In genomic region chr16:85227262-85227923, GRCh38 we compare ENCODE assay signal across 9 cellular contexts.
A peak's percentile ranks its signal among the peaks of the same experiment; 100 is the strongest.
DNase-seq lines count a peak whose midpoint lies in the region; ATAC-seq and TF ChIP-seq lines count a peak whose summit lies in the region.
"Had no signal": no experiment of that assay in that cellular context is flagged by ENCODE, and none has a peak within 500 bp of the region (broad histone marks: within the 10 kb centered on the region; RNA-seq: fewer than 3 reads in every experiment).

No MANE protein-coding gene starts in this region.

- ATAC-seq in GM21367 (IDR thresholded peaks at IDR 0.05; ENCODE audit: unreplicated experiment), result peak; percentile 72
- ATAC-seq in HG03432 (IDR thresholded peaks at IDR 0.05; ENCODE audit: unreplicated experiment), result peak; percentile 83
- no peak for ATAC-seq in activated T-helper 17 cell treated with anti-CD3 and anti-CD28 coated beads, Interleukin-2, amount 50 U/mL, for 72 hours (replicated peaks)

- H3K9me3 Mint-ChIP-seq in brain, result peaks cover 0 to 10% (median 7%) of the 10 kb centered on the region in 5 experiments
- peaks cover 3% of the 10 kb centered on the region for H3K9me3 Mint-ChIP-seq in activated T-helper 17 cell treated with anti-CD3 and anti-CD28 coated beads, Interleukin-2, amount 50 U/mL, for 72 hours
- H3K9me3 Mint-ChIP-seq: stimulated activated naive CD8-positive, alpha-beta T cell treated with anti-CD3 and anti-CD28 coated beads, Interleukin-15, Interleukin-2, amounts not matched to agents 100 ng/mL and 50 ng/mL, for 24 hours had no signal

- peak overlapping the region in 4 of 5 experiments; percentile 64 to 92 (median 84) for H3K27ac Mint-ChIP-seq in brain
- no peak overlapping the region for H3K27ac Mint-ChIP-seq in activated T-helper 17 cell treated with anti-CD3 and anti-CD28 coated beads, Interleukin-2, amount 50 U/mL, for 72 hours
- H3K27ac Mint-ChIP-seq: stimulated activated naive CD8-positive, alpha-beta T cell treated with anti-CD3 and anti-CD28 coated beads, Interleukin-15, Interleukin-2, amounts not matched to agents 100 ng/mL and 50 ng/mL, for 24 hours had no signal

- peak overlapping the region in 1 of 5 donors; percentile 11 for H3K27ac ChIP-seq in stomach

- peaks cover 80% of the 10 kb centered on the region for H3K4me1 Mint-ChIP-seq in brain
- H3K4me1 Mint-ChIP-seq in activated T-helper 17 cell treated with anti-CD3 and anti-CD28 coated beads, Interleukin-2, amount 50 U/mL, for 72 hours, result peaks cover 7% of the 10 kb centered on the region

- H3K36me3 Mint-ChIP-seq in brain, result no peaks in the 10 kb centered on the region
- no peaks in the 10 kb centered on the region for H3K36me3 Mint-ChIP-seq in activated T-helper 17 cell treated with anti-CD3 and anti-CD28 coated beads, Interleukin-2, amount 50 U/mL, for 72 hours (ENCODE audit: low read depth)

- peaks cover 17% of the 10 kb centered on the region for H3K27me3 Mint-ChIP-seq in brain
- peaks cover 20% of the 10 kb centered on the region for H3K27me3 Mint-ChIP-seq in activated T-helper 17 cell treated with anti-CD3 and anti-CD28 coated beads, Interleukin-2, amount 50 U/mL, for 72 hours

- H3K27me3 ChIP-seq in HAP-1 (ENCODE audit: low read depth), result no peaks in the 10 kb centered on the region
- no peaks in the 10 kb centered on the region for H3K27me3 ChIP-seq in stomach

- in situ Hi-C loops in HAP-1 (cut with MboI; ENCODE audit: low sequenced_read_pairs), result no loop called here

- no peak for TF ChIP-seq POLR2A in stomach (IDR thresholded peaks at IDR 0.05)

- no peaks in the 10 kb centered on the region for H3K9me3 ChIP-seq in HAP-1
- H3K9me3 ChIP-seq in stomach, result no peaks in the 10 kb centered on the region

- peak; percentile 96 for DNase-seq in GM12865 (ENCODE audit: low read depth)
- DNase-seq in HAP-1 (ENCODE audit: low spot score in 2 of 2), result no peak
- DNase-seq in mesenteric fat pad (ENCODE audit: low spot score), result no peak
- DNase-seq in stomach, result no peak

- no peak for TF ChIP-seq EP300 in stomach (IDR thresholded peaks at IDR 0.05)

- no peak for TF ChIP-seq CTCF in GM12865 (IDR thresholded peaks at IDR 0.05; ENCODE audit: insufficient read depth, low read depth, low read length, missing control alignments)
- no peak for TF ChIP-seq CTCF in brain (conservative IDR thresholded peaks at IDR 0.05)
- no peak for TF ChIP-seq CTCF in stomach (IDR thresholded peaks at IDR 0.05)

- intact Hi-C loops in stomach (cut with DNase I; ENCODE audit: low total_unique reads), result no loop called here

- WGBS in stomach, 5 donors, result 67 to 83% (median 77%) methylated on average over 13 of the region's 13 CpGs

- H3K36me3 ChIP-seq in HAP-1 (replicated peaks), result no peaks in the 10 kb centered on the region
- H3K36me3 ChIP-seq in stomach, result no peaks in the 10 kb centered on the region

- no peaks in the 10 kb centered on the region; the same call in none of the 2 replicates for H3K4me1 ChIP-seq in HAP-1
- H3K4me1 ChIP-seq in stomach, result peaks cover 0 to 43% (median 18%) of the 10 kb centered on the region in 4 donors

- peak overlapping the region in 1 of 5 experiments; percentile 32 for H3K4me3 Mint-ChIP-seq in brain
- no peak overlapping the region for H3K4me3 Mint-ChIP-seq in activated T-helper 17 cell treated with anti-CD3 and anti-CD28 coated beads, Interleukin-2, amount 50 U/mL, for 72 hours
- H3K4me3 Mint-ChIP-seq: stimulated activated naive CD8-positive, alpha-beta T cell treated with anti-CD3 and anti-CD28 coated beads, Interleukin-15, Interleukin-2, amounts not matched to agents 100 ng/mL and 50 ng/mL, for 24 hours had no signal

- peak overlapping the region; percentile 55 for H3K4me3 ChIP-seq in GM12865 (ENCODE audit: low read depth, low read length)
- no peak overlapping the region for H3K4me3 ChIP-seq in HAP-1
- no peak overlapping the region for H3K4me3 ChIP-seq in stomach
